1 cellular context compared by ENCODE assay signal in the genomic region with DNA sequence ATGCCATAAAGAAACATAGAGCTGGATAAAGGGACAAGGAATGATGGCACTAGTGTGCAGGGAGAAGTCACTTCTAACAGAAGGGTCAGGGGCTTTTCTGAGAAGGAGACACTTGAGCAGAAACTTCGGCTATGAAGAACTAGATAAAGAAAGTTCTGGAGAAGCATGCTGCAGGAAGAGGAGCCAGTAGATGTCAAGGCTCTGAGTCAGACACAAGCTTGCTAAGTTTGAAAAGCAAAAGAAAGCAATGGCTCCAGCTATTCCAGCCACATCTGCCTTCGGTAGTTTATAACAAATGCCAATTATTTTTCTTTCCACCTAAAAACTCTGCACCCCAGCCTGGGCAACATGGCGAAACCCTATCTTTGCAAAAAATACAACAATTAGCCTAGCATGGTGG.
TF ChIP-seq lines count a peak whose summit lies in the region.

No MANE protein-coding gene starts in this region.

TF ChIP-seq in GM23338, 12 proteins besides CTCF, POLR2A, EP300 and RAD21 (continued from another document):
- TF ChIP-seq, protein P1, sequence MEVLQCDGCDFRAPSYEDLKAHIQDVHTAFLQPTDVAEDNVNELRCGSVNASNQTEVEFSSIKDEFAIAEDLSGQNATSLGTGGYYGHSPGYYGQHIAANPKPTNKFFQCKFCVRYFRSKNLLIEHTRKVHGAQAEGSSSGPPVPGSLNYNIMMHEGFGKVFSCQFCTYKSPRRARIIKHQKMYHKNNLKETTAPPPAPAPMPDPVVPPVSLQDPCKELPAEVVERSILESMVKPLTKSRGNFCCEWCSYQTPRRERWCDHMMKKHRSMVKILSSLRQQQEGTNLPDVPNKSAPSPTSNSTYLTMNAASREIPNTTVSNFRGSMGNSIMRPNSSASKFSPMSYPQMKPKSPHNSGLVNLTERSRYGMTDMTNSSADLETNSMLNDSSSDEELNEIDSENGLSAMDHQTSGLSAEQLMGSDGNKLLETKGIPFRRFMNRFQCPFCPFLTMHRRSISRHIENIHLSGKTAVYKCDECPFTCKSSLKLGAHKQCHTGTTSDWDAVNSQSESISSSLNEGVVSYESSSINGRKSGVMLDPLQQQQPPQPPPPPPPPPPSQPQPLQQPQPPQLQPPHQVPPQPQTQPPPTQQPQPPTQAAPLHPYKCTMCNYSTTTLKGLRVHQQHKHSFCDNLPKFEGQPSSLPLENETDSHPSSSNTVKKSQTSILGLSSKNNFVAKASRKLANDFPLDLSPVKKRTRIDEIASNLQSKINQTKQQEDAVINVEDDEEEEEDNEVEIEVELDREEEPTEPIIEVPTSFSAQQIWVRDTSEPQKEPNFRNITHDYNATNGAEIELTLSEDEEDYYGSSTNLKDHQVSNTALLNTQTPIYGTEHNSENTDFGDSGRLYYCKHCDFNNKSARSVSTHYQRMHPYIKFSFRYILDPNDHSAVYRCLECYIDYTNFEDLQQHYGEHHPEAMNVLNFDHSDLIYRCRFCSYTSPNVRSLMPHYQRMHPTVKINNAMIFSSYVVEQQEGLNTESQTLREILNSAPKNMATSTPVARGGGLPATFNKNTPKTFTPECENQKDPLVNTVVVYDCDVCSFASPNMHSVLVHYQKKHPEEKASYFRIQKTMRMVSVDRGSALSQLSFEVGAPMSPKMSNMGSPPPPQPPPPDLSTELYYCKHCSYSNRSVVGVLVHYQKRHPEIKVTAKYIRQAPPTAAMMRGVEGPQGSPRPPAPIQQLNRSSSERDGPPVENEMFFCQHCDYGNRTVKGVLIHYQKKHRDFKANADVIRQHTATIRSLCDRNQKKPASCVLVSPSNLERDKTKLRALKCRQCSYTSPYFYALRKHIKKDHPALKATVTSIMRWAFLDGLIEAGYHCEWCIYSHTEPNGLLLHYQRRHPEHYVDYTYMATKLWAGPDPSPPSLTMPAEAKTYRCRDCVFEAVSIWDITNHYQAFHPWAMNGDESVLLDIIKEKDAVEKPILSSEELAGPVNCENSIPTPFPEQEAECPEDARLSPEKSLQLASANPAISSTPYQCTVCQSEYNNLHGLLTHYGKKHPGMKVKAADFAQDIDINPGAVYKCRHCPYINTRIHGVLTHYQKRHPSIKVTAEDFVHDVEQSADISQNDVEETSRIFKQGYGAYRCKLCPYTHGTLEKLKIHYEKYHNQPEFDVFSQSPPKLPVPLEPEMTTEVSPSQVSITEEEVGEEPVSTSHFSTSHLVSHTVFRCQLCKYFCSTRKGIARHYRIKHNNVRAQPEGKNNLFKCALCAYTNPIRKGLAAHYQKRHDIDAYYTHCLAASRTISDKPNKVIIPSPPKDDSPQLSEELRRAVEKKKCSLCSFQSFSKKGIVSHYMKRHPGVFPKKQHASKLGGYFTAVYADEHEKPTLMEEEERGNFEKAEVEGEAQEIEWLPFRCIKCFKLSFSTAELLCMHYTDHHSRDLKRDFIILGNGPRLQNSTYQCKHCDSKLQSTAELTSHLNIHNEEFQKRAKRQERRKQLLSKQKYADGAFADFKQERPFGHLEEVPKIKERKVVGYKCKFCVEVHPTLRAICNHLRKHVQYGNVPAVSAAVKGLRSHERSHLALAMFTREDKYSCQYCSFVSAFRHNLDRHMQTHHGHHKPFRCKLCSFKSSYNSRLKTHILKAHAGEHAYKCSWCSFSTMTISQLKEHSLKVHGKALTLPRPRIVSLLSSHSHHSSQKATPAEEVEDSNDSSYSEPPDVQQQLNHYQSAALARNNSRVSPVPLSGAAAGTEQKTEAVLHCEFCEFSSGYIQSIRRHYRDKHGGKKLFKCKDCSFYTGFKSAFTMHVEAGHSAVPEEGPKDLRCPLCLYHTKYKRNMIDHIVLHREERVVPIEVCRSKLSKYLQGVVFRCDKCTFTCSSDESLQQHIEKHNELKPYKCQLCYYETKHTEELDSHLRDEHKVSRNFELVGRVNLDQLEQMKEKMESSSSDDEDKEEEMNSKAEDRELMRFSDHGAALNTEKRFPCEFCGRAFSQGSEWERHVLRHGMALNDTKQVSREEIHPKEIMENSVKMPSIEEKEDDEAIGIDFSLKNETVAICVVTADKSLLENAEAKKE (CRISPR knock-in tag; IDR thresholded peaks at IDR 0.05): no peak
- TF ChIP-seq, protein P2, sequence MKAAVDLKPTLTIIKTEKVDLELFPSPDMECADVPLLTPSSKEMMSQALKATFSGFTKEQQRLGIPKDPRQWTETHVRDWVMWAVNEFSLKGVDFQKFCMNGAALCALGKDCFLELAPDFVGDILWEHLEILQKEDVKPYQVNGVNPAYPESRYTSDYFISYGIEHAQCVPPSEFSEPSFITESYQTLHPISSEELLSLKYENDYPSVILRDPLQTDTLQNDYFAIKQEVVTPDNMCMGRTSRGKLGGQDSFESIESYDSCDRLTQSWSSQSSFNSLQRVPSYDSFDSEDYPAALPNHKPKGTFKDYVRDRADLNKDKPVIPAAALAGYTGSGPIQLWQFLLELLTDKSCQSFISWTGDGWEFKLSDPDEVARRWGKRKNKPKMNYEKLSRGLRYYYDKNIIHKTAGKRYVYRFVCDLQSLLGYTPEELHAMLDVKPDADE (IDR thresholded peaks at IDR 0.05): no peak
- TF ChIP-seq, protein P3, sequence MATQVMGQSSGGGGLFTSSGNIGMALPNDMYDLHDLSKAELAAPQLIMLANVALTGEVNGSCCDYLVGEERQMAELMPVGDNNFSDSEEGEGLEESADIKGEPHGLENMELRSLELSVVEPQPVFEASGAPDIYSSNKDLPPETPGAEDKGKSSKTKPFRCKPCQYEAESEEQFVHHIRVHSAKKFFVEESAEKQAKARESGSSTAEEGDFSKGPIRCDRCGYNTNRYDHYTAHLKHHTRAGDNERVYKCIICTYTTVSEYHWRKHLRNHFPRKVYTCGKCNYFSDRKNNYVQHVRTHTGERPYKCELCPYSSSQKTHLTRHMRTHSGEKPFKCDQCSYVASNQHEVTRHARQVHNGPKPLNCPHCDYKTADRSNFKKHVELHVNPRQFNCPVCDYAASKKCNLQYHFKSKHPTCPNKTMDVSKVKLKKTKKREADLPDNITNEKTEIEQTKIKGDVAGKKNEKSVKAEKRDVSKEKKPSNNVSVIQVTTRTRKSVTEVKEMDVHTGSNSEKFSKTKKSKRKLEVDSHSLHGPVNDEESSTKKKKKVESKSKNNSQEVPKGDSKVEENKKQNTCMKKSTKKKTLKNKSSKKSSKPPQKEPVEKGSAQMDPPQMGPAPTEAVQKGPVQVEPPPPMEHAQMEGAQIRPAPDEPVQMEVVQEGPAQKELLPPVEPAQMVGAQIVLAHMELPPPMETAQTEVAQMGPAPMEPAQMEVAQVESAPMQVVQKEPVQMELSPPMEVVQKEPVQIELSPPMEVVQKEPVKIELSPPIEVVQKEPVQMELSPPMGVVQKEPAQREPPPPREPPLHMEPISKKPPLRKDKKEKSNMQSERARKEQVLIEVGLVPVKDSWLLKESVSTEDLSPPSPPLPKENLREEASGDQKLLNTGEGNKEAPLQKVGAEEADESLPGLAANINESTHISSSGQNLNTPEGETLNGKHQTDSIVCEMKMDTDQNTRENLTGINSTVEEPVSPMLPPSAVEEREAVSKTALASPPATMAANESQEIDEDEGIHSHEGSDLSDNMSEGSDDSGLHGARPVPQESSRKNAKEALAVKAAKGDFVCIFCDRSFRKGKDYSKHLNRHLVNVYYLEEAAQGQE (IDR thresholded peaks at IDR 0.05; ENCODE audit: unreplicated experiment): no peak
- no peak for TF ChIP-seq JUNB (IDR thresholded peaks at IDR 0.05; ENCODE audit: unreplicated experiment)
- TF ChIP-seq CREB1 (CRISPR knock-in tag; IDR thresholded peaks at IDR 0.05; ENCODE audit: low read depth): no peak
- no peak for TF ChIP-seq EZH2phosphoT487 (IDR thresholded peaks at IDR 0.05; ENCODE audit: unreplicated experiment)
- no peak for TF ChIP-seq STAT1 (IDR thresholded peaks at IDR 0.05; ENCODE audit: unreplicated experiment)
- no peak for TF ChIP-seq ZNF331 (CRISPR knock-in tag; IDR thresholded peaks at IDR 0.05; ENCODE audit: low read depth)
- no peak for TF ChIP-seq NANOG (IDR thresholded peaks at IDR 0.05; ENCODE audit: borderline replicate concordance)
- TF ChIP-seq ZNF114 (CRISPR knock-in tag; IDR thresholded peaks at IDR 0.05): no peak
